1 cellular context compared by ENCODE assay signal in the genomic region with DNA sequence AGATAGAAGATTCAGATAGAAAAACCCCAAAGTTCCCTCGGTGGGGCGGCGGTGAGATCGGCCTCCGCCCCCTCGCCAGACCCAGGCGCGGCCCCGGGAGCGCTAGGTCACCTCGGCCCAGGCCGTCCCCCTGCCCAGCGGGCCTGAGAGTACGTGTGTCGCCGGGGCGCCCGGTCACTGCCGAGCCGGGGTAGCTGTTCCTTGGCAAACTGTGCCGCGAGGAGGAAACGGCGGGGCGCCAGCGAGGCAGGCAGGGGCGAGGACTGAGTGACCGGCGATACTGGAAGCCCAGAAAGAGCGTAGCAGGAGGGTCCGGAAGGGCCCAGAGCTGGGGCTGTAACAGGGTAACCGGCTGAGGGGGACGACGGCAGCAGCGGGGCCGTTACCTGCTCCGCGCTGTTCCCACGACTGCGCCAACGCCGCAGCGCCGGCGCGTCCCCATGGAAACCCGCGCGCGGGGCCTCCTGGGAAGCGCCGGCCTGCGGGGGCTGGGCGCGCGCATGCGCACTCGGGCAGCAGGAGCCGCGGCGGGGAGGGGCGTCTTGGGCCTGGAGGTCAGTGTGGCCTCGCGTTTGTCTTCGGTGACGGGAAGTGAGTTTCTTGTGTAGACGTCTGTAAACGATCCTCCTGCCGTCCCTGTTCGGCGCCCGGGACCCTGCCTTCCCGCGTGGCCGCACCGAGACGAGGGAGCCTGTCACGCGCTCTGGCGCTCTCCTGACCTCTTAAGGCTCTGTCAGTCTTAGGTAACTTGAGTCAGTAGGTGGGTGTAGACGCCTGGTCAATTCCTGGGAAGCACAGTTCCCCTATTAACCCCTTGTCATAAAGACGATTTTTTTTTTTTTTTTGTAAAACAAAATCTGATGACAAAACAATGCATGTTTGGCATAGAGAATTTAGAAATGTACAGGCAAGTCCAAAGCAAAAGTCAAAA.
TF ChIP-seq lines count a peak whose summit lies in the region.

LCA5L (minus strand) TSS at position 440 of the 931 bp plus-strand sequence. CDS start 17,285 bp downstream, outside the sequence.

TF ChIP-seq in WTC11, 78 proteins besides CTCF, POLR2A, EP300 and RAD21 (continued from another document):
- TF ChIP-seq, protein P1, sequence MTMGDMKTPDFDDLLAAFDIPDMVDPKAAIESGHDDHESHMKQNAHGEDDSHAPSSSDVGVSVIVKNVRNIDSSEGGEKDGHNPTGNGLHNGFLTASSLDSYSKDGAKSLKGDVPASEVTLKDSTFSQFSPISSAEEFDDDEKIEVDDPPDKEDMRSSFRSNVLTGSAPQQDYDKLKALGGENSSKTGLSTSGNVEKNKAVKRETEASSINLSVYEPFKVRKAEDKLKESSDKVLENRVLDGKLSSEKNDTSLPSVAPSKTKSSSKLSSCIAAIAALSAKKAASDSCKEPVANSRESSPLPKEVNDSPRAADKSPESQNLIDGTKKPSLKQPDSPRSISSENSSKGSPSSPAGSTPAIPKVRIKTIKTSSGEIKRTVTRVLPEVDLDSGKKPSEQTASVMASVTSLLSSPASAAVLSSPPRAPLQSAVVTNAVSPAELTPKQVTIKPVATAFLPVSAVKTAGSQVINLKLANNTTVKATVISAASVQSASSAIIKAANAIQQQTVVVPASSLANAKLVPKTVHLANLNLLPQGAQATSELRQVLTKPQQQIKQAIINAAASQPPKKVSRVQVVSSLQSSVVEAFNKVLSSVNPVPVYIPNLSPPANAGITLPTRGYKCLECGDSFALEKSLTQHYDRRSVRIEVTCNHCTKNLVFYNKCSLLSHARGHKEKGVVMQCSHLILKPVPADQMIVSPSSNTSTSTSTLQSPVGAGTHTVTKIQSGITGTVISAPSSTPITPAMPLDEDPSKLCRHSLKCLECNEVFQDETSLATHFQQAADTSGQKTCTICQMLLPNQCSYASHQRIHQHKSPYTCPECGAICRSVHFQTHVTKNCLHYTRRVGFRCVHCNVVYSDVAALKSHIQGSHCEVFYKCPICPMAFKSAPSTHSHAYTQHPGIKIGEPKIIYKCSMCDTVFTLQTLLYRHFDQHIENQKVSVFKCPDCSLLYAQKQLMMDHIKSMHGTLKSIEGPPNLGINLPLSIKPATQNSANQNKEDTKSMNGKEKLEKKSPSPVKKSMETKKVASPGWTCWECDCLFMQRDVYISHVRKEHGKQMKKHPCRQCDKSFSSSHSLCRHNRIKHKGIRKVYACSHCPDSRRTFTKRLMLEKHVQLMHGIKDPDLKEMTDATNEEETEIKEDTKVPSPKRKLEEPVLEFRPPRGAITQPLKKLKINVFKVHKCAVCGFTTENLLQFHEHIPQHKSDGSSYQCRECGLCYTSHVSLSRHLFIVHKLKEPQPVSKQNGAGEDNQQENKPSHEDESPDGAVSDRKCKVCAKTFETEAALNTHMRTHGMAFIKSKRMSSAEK (CRISPR knock-in tag; IDR thresholded peaks at IDR 0.05; ENCODE audit: borderline replicate concordance): no peak
- TF ChIP-seq IRF1 (CRISPR knock-in tag; IDR thresholded peaks at IDR 0.05) (no peak), E2F5 (CRISPR knock-in tag; IDR thresholded peaks at IDR 0.05) (peak; percentile 76), MAX (CRISPR knock-in tag; IDR thresholded peaks at IDR 0.05) (peak; percentile 63; the same call in 1 of the 2 replicates), TEAD1 (CRISPR knock-in tag; IDR thresholded peaks at IDR 0.05) (no peak), PRDM15 (CRISPR knock-in tag; IDR thresholded peaks at IDR 0.05) (no peak)
- TF ChIP-seq, protein P2, sequence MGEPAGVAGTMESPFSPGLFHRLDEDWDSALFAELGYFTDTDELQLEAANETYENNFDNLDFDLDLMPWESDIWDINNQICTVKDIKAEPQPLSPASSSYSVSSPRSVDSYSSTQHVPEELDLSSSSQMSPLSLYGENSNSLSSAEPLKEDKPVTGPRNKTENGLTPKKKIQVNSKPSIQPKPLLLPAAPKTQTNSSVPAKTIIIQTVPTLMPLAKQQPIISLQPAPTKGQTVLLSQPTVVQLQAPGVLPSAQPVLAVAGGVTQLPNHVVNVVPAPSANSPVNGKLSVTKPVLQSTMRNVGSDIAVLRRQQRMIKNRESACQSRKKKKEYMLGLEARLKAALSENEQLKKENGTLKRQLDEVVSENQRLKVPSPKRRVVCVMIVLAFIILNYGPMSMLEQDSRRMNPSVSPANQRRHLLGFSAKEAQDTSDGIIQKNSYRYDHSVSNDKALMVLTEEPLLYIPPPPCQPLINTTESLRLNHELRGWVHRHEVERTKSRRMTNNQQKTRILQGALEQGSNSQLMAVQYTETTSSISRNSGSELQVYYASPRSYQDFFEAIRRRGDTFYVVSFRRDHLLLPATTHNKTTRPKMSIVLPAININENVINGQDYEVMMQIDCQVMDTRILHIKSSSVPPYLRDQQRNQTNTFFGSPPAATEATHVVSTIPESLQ (CRISPR knock-in tag; IDR thresholded peaks at IDR 0.05): no peak
